In genomic region chr18:48785091-48785614, GRCh38 we compare ENCODE assay signal across 8 cellular contexts.
A peak's percentile ranks its signal among the peaks of the same experiment; 100 is the strongest.
DNase-seq lines count a peak whose midpoint lies in the region; ATAC-seq and TF ChIP-seq lines count a peak whose summit lies in the region.

No MANE protein-coding gene starts in this region.

- peaks cover 40% of the 10 kb centered on the region for H3K27me3 ChIP-seq in OCI-LY3 (ENCODE audit: low read depth, low read length)

- H3K27ac ChIP-seq in OCI-LY3 (ENCODE audit: low read length) (peak overlapping the region; percentile 14), skin epidermis (peak overlapping the region in 11 of 21 experiments; percentile 7 to 85 (median 36))

- no peaks in the 10 kb centered on the region for H3K79me2 ChIP-seq in OCI-LY3 (ENCODE audit: low read length)

- H3K4me2 ChIP-seq in OCI-LY3 (ENCODE audit: low read length): peak overlapping the region; percentile 66

- peak; percentile 81 for ATAC-seq in HG02763 (IDR thresholded peaks at IDR 0.05; ENCODE audit: unreplicated experiment)

- H3K4me1 ChIP-seq in OCI-LY3 (ENCODE audit: low read length): peaks cover 32% of the 10 kb centered on the region

- peak overlapping the region; percentile 30 for H3K4me3 ChIP-seq in OCI-LY3 (ENCODE audit: low read length)
- no peak overlapping the region for H3K4me3 ChIP-seq in skin epidermis

- H3K36me3 ChIP-seq in OCI-LY3 (replicated peaks; ENCODE audit: low read depth, low read length): peaks cover 16% of the 10 kb centered on the region

- H3K9ac ChIP-seq in OCI-LY3 (ENCODE audit: low read length): no peak overlapping the region; the same call in 1 of the 2 replicates

- peak; percentile 35 to 45 for DNase-seq in activated T-cell treated with anti-CD3 and anti-CD28 coated beads, Interleukin-2, amount 50 U/mL, for 48 hours
- DNase-seq in activated T-cell treated with anti-CD3 and anti-CD28 coated beads for 4 hours: no peak
- no peak for DNase-seq in NCI-H2107 (lab: John Stamatoyannopoulos, UW)
- DNase-seq in DMS153 treated with DMSO at 0.1 percent for 48 hours (lab: John Stamatoyannopoulos, UW; ENCODE audit: unreplicated experiment): no peak
- DNase-seq in stimulated activated CD4-positive, alpha-beta T cell treated with anti-CD3 and anti-CD28 coated beads, Interleukin-12 subunit alpha, Interleukin-12 subunit beta, amount 100 ng/mL, for 4 hours: no peak

- TF ChIP-seq CTCF in OCI-LY3 (IDR thresholded peaks at IDR 0.05; ENCODE audit: low read depth, low read length): no peak

- peaks cover 60% of the 10 kb centered on the region for H4K20me1 ChIP-seq in OCI-LY3 (ENCODE audit: insufficient read depth, low read length)

- no peaks in the 10 kb centered on the region for H3K9me3 ChIP-seq in OCI-LY3 (ENCODE audit: insufficient read depth, low read length)

- no peak overlapping the region for H2AFZ ChIP-seq in OCI-LY3 (ENCODE audit: low read depth, low read length)

Comparison
In these comparisons a context has a peak if more than half of its experiments do, and no peak if none do; other contexts are left out.
1. DNase-seq: peak in activated T-cell treated with anti-CD3 and anti-CD28 coated beads, Interleukin-2, amount 50 U/mL, for 48 hours (2 of 2); none in activated T-cell treated with anti-CD3 and anti-CD28 coated beads for 4 hours (single experiment), NCI-H2107 (single experiment), DMS153 treated with DMSO at 0.1 percent for 48 hours (single experiment) and stimulated activated CD4-positive, alpha-beta T cell treated with anti-CD3 and anti-CD28 coated beads, Interleukin-12 subunit alpha, Interleukin-12 subunit beta, amount 100 ng/mL, for 4 hours (single experiment).